In genomic region chr14:25406818-25407217, GRCh38 we compare ENCODE assay signal across 8 cellular contexts.
DNase-seq lines count a peak whose midpoint lies in the region; ATAC-seq and TF ChIP-seq lines count a peak whose summit lies in the region.

No MANE protein-coding gene starts in this region.

- H3K9ac ChIP-seq in OCI-LY3 (ENCODE audit: low read length): no peak overlapping the region

- DNase-seq in CD1c-positive myeloid dendritic cell (ENCODE audit: extremely low spot score) (peak; percentile 54), H7 (peak; percentile 52), epithelial cell of esophagus (ENCODE audit: low read depth) (peak; percentile 52), type B pancreatic cell (ENCODE audit: extremely low spot score, unreplicated experiment) (no peak)
- no peak for DNase-seq in naive thymus-derived CD8-positive, alpha-beta T cell
- DNase-seq in effector CD8-positive, alpha-beta T cell (lab: John Stamatoyannopoulos, UW): no peak

- no peaks in the 10 kb centered on the region for H3K9me3 ChIP-seq in OCI-LY3 (ENCODE audit: insufficient read depth, low read length)

- no peaks in the 10 kb centered on the region for H3K4me1 Mint-ChIP-seq in type B pancreatic cell (ENCODE audit: unreplicated experiment)
- H3K4me1 Mint-ChIP-seq in naive thymus-derived CD8-positive, alpha-beta T cell: no peaks in the 10 kb centered on the region

- no peak overlapping the region for H3K27ac ChIP-seq in OCI-LY3 (ENCODE audit: low read length)

- POLR2A ChIA-PET in naive thymus-derived CD8-positive, alpha-beta T cell (lab: Charles Lee): no interaction called here

- no peak for ATAC-seq in naive thymus-derived CD8-positive, alpha-beta T cell
- no peak for ATAC-seq in HG03342 (IDR thresholded peaks at IDR 0.05; ENCODE audit: unreplicated experiment)

- H3K4me3 ChIP-seq in H7 (ENCODE audit: insufficient read depth, low read depth, low read length) (no peak overlapping the region), OCI-LY3 (ENCODE audit: low read length) (no peak overlapping the region), epithelial cell of esophagus (ENCODE audit: low read length) (no peak overlapping the region)

- H3K36me3 Mint-ChIP-seq in type B pancreatic cell: no peaks in the 10 kb centered on the region
- H3K36me3 Mint-ChIP-seq in naive thymus-derived CD8-positive, alpha-beta T cell: peaks cover 0 to 4% (median 0%) of the 10 kb centered on the region in 3 donors

- H3K27ac Mint-ChIP-seq in type B pancreatic cell: no peak overlapping the region
- H3K27ac Mint-ChIP-seq in naive thymus-derived CD8-positive, alpha-beta T cell: no peak overlapping the region

- H3K4me2 ChIP-seq in OCI-LY3 (ENCODE audit: low read length): no peak overlapping the region

- H4K20me1 ChIP-seq in OCI-LY3 (ENCODE audit: insufficient read depth, low read length): no peaks in the 10 kb centered on the region

- H3K27me3 Mint-ChIP-seq in type B pancreatic cell: peaks cover 11% of the 10 kb centered on the region
- H3K27me3 Mint-ChIP-seq in naive thymus-derived CD8-positive, alpha-beta T cell: peaks cover 0 to 6% (median 3%) of the 10 kb centered on the region in 5 donors

- peak; percentile 84 for TF ChIP-seq CTCF in OCI-LY3 (IDR thresholded peaks at IDR 0.05; ENCODE audit: low read depth, low read length)
- peak; percentile 34 for TF ChIP-seq CTCF in epithelial cell of esophagus (IDR thresholded peaks at IDR 0.05; ENCODE audit: insufficient read depth, low read depth, low read length, missing control alignments)
- TF ChIP-seq CTCF in type B pancreatic cell (conservative IDR thresholded peaks at IDR 0.05): peak; percentile 75

- H3K4me3 Mint-ChIP-seq in type B pancreatic cell: no peak overlapping the region
- no peak overlapping the region for H3K4me3 Mint-ChIP-seq in naive thymus-derived CD8-positive, alpha-beta T cell

- H2AFZ ChIP-seq in OCI-LY3 (ENCODE audit: low read depth, low read length): no peak overlapping the region

- H3K27me3 ChIP-seq in H7 (ENCODE audit: control insufficient read depth, insufficient read depth, low read length) (no peaks in the 10 kb centered on the region), OCI-LY3 (ENCODE audit: low read depth, low read length) (peaks cover 22% of the 10 kb centered on the region; the same call in 1 of the 2 replicates)

- H3K9me3 Mint-ChIP-seq in type B pancreatic cell: peaks cover 3% of the 10 kb centered on the region
- peaks cover 0 to 3% (median 0%) of the 10 kb centered on the region in 9 donors for H3K9me3 Mint-ChIP-seq in naive thymus-derived CD8-positive, alpha-beta T cell

- H3K36me3 ChIP-seq in H7 (replicated peaks; ENCODE audit: control insufficient read depth, insufficient read depth, low read length) (no peaks in the 10 kb centered on the region), OCI-LY3 (replicated peaks; ENCODE audit: low read depth, low read length) (no peaks in the 10 kb centered on the region)

- no peaks in the 10 kb centered on the region for H3K4me1 ChIP-seq in OCI-LY3 (ENCODE audit: low read length)

- H3K79me2 ChIP-seq in OCI-LY3 (ENCODE audit: low read length): no peaks in the 10 kb centered on the region

Comparison
In these comparisons a context has a peak if more than half of its experiments do, and no peak if none do; other contexts are left out.
1. DNase-seq: peak in CD1c-positive myeloid dendritic cell (single experiment), H7 (single experiment) and epithelial cell of esophagus (single experiment); none in type B pancreatic cell (single experiment), naive thymus-derived CD8-positive, alpha-beta T cell (0 of 10) and effector CD8-positive, alpha-beta T cell (single experiment).
2. CTCF ChIP-seq: peak in every context shown above with its lines; median percentile 84 in OCI-LY3; 75 in type B pancreatic cell; 34 in epithelial cell of esophagus.